8 cellular contexts compared by ENCODE assay signal in the genomic region with DNA sequence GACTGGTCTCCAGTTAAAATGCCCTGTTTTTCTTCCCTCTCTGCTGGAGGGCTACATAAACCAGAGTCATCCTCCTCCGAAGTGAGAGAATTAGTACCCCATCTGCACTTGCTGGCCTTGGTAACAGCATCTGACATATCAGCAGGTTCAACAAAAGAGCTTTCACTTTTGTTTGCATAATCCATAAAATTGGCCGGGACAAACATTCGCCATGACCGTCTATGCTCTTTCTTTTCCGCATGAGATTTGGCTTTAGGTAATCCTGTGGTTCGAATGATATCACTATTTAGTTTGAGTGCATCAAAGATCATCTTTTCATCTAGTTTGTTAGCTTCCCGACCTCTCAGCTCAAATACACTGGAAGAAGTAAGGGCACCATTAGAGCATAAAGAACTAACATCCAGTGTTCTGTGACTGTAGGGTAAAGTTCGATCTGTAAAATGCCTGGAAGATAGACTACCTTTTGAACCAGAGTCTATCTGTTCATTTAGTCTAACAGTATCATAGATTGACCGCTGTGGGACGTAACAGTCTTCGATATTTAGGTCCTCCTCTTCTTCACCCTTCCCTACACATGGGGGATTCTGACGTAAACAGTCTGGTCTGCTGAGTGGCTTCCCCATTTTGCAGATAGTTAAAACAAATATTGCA.
DNase-seq lines count a peak whose midpoint lies in the region; ATAC-seq, FAIRE-seq and TF ChIP-seq lines count a peak whose summit lies in the region.

No MANE protein-coding gene starts in this region.

- BruUV-seq in endothelial cell of umbilical vein (replicated peaks; lab: Mats Ljungman, UMichigan), result no TSS peak

- CTCF ChIA-PET in endothelial cell of umbilical vein (lab: Charles Lee), result interaction anchor here (1.0 to 2.9 kb wide), 10 partner anchors 8 to 64 kb away, joined by 3 to 21 read pairs (median 10); no protein-coding TSS in a partner anchor

- dilution Hi-C loops in endothelial cell of umbilical vein (cut with MboI; ENCODE audit: extremely low pct_ligation_motif_present, low sequenced_read_pairs), result no loop called here

- H3K9me3 Mint-ChIP-seq in activated T-cell treated with anti-CD3 and anti-CD28 coated beads, Interleukin-2, amount 50 U/mL, for 72 hours, result no peaks in the 10 kb centered on the region

- no peaks in the 10 kb centered on the region for H3K36me3 Mint-ChIP-seq in activated T-cell treated with anti-CD3 and anti-CD28 coated beads, Interleukin-2, amount 50 U/mL, for 72 hours (ENCODE audit: insufficient read depth in 2 of 2)

- H3K36me3 ChIP-seq in endothelial cell of umbilical vein (ENCODE audit: control insufficient read depth in 2 of 2, extremely low read depth in 1 of 2, insufficient read depth in 2 of 2, low read length in 2 of 2) (no peaks in the 10 kb centered on the region), rectal smooth muscle tissue (ENCODE audit: control insufficient read depth, insufficient read depth, low read length) (peaks cover 6% of the 10 kb centered on the region)

- DNase-seq in ELR (ENCODE audit: low read depth) (peak; percentile 52), NCI-H526 treated with DMSO at 0.1 percent for 48 hours (lab: John Stamatoyannopoulos, UW) (peak; percentile 71), endothelial cell of umbilical vein (ENCODE audit: low read depth, low spot score) (peak; percentile 63), HuH-7.5 (ENCODE audit: low spot score) (no peak), DMS 273 (lab: John Stamatoyannopoulos, UW; ENCODE audit: unreplicated experiment) (no peak)
- no peak for DNase-seq in activated T-cell treated with anti-CD3 and anti-CD28 coated beads, Interleukin-2, amount 50 U/mL, for 72 hours

- H3K27ac Mint-ChIP-seq in activated T-cell treated with anti-CD3 and anti-CD28 coated beads, Interleukin-2, amount 50 U/mL, for 72 hours, result no peak overlapping the region

- H3K4me1 Mint-ChIP-seq in activated T-cell treated with anti-CD3 and anti-CD28 coated beads, Interleukin-2, amount 50 U/mL, for 72 hours (ENCODE audit: low read depth), result no peaks in the 10 kb centered on the region

- TF ChIP-seq CTCF in endothelial cell of umbilical vein (IDR thresholded peaks at IDR 0.05; ENCODE audit: extremely low read depth in 1 of 2, insufficient read depth in 1 of 2, low read depth in 1 of 2, low read length in 2 of 2), result no peak

- no peaks in the 10 kb centered on the region for H4K20me1 ChIP-seq in endothelial cell of umbilical vein (replicated peaks; ENCODE audit: control insufficient read depth, extremely low read depth, insufficient read depth, low read length)

- intact Hi-C loops in endothelial cell of umbilical vein (cut with micrococcal nuclease), result loop anchor here (2.0 kb wide), 1 partner anchor 14 kb away; no protein-coding TSS in a partner anchor

- no peak for TF ChIP-seq POLR2A in endothelial cell of umbilical vein (IDR thresholded peaks at IDR 0.05; ENCODE audit: low read depth, low read length)

- no peaks in the 10 kb centered on the region for H3K9me1 ChIP-seq in endothelial cell of umbilical vein (replicated peaks; ENCODE audit: control insufficient read depth, extremely low read depth, insufficient read depth, low read length)

- peak overlapping the region; percentile 4 for H2AFZ ChIP-seq in endothelial cell of umbilical vein (ENCODE audit: low read depth, low read length)

- peak overlapping the region; percentile 99 for H3K4me2 ChIP-seq in endothelial cell of umbilical vein (ENCODE audit: insufficient read depth, low read length)

- H3K4me3 ChIP-seq in endothelial cell of umbilical vein (replicated peaks in 1 of 3; ENCODE audit: insufficient read depth in 1 of 3, low read depth in 1 of 3, low read length in 3 of 3) (peak overlapping the region; percentile 24 to 84 (median 66)), rectal smooth muscle tissue (ENCODE audit: low read length) (peak overlapping the region; percentile 84)

- FAIRE-seq in endothelial cell of umbilical vein (lab: Jason Lieb, UNC), result peak; percentile 37

- ATAC-seq in esophagus mucosa, result no peak
- ATAC-seq in activated T-cell treated with anti-CD3 and anti-CD28 coated beads, Interleukin-2, amount 50 U/mL, for 72 hours (replicated peaks in 1 of 2), result no peak

- H3K4me1 ChIP-seq in endothelial cell of umbilical vein (ENCODE audit: control insufficient read depth, extremely low read depth, insufficient read depth, low read length) (peaks cover 44% of the 10 kb centered on the region), rectal smooth muscle tissue (ENCODE audit: control insufficient read depth, insufficient read depth, low read length) (peaks cover 22% of the 10 kb centered on the region)

- H3K27ac ChIP-seq in endothelial cell of umbilical vein (ENCODE audit: insufficient read depth, low read depth, low read length) (peak overlapping the region; percentile 80), rectal smooth muscle tissue (ENCODE audit: low read depth, low read length) (peak overlapping the region; percentile 94)

- H3K9me3 ChIP-seq in endothelial cell of umbilical vein (replicated peaks; ENCODE audit: control insufficient read depth, insufficient read depth, low read length), result no peaks in the 10 kb centered on the region

- no peak overlapping the region for H3K4me3 Mint-ChIP-seq in activated T-cell treated with anti-CD3 and anti-CD28 coated beads, Interleukin-2, amount 50 U/mL, for 72 hours

- peaks cover 41% of the 10 kb centered on the region for H3K79me2 ChIP-seq in endothelial cell of umbilical vein (ENCODE audit: control insufficient read depth, insufficient read depth, low read length)

- H3K27me3 Mint-ChIP-seq in activated T-cell treated with anti-CD3 and anti-CD28 coated beads, Interleukin-2, amount 50 U/mL, for 72 hours (ENCODE audit: low read depth), result no peaks in the 10 kb centered on the region

- POLR2A ChIA-PET in endothelial cell of umbilical vein (lab: Charles Lee), result interaction anchor here (1.2 kb wide), 1 partner anchor 13 kb away, joined by 4 read pairs; no protein-coding TSS in a partner anchor

- no peaks in the 10 kb centered on the region for H3K27me3 ChIP-seq in endothelial cell of umbilical vein (ENCODE audit: control insufficient read depth in 2 of 2, insufficient read depth in 2 of 2, low read length in 2 of 2)
- H3K27me3 ChIP-seq in rectal smooth muscle tissue (ENCODE audit: control insufficient read depth, insufficient read depth, low read length), result no peaks in the 10 kb centered on the region

- peak overlapping the region; percentile 89 for H3K9ac ChIP-seq in endothelial cell of umbilical vein (replicated peaks; ENCODE audit: extremely low read depth, insufficient read depth, low read length)
- peak overlapping the region; percentile 42 for H3K9ac ChIP-seq in rectal smooth muscle tissue (ENCODE audit: low read length)

TF ChIP-seq in endothelial cell of umbilical vein, 7 proteins besides CTCF, POLR2A, EP300 and RAD21:
- TF ChIP-seq JUN (IDR thresholded peaks at IDR 0.05; ENCODE audit: borderline replicate concordance, insufficient read depth, insufficient read length, low read depth) (no peak), GATA2 (IDR thresholded peaks at IDR 0.05; ENCODE audit: insufficient read depth, insufficient read length, low read depth, low read length) (peak; percentile 10)
TF ChIP-seq in endothelial cell of umbilical vein: peak in this region for 1.

Comparison
In these comparisons a context has a peak if more than half of its experiments do, and no peak if none do; other contexts are left out.
1. DNase-seq: peak in ELR (single experiment), NCI-H526 treated with DMSO at 0.1 percent for 48 hours (single experiment) and endothelial cell of umbilical vein (single experiment); none in HuH-7.5 (single experiment), DMS 273 (single experiment) and activated T-cell treated with anti-CD3 and anti-CD28 coated beads, Interleukin-2, amount 50 U/mL, for 72 hours (0 of 2).